ENCODE assay signal across 1 cellular context in the genomic region with DNA sequence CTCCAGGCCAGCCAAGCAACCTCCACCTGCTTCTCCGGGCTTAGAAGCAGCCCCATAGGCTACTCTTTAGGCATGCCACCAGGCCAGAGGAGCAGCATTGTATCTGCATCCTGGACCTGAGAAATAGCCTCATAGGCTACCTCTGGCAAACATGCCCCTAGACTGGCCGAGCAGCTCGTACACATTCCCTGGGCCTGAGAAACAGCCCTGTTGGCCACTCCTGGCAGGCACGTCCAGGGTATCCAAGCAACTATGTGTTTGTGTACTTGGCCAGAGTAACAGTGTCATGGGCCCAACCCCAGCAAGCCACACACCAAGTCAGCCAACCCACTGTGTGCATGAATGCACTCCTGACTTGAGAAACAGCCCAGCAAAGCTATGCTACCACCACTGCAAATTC.
TF ChIP-seq lines count a peak whose summit lies in the region.

No MANE protein-coding gene starts in this region.

TF ChIP-seq in HepG2, 621 proteins besides CTCF, POLR2A, EP300 and RAD21 (continued from another document):
- TF ChIP-seq, protein P1, sequence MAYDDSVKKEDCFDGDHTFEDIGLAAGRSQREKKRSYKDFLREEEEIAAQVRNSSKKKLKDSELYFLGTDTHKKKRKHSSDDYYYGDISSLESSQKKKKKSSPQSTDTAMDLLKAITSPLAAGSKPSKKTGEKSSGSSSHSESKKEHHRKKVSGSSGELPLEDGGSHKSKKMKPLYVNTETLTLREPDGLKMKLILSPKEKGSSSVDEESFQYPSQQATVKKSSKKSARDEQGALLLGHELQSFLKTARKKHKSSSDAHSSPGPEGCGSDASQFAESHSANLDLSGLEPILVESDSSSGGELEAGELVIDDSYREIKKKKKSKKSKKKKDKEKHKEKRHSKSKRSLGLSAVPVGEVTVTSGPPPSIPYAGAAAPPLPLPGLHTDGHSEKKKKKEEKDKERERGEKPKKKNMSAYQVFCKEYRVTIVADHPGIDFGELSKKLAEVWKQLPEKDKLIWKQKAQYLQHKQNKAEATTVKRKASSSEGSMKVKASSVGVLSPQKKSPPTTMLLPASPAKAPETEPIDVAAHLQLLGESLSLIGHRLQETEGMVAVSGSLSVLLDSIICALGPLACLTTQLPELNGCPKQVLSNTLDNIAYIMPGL (CRISPR knock-in tag; IDR thresholded peaks at IDR 0.05; ENCODE audit: borderline replicate concordance in 1 of 2, low read depth in 1 of 2): no peak
- TF ChIP-seq RARG (CRISPR knock-in tag; IDR thresholded peaks at IDR 0.05; ENCODE audit: low read depth): no peak
- TF ChIP-seq, protein P2, sequence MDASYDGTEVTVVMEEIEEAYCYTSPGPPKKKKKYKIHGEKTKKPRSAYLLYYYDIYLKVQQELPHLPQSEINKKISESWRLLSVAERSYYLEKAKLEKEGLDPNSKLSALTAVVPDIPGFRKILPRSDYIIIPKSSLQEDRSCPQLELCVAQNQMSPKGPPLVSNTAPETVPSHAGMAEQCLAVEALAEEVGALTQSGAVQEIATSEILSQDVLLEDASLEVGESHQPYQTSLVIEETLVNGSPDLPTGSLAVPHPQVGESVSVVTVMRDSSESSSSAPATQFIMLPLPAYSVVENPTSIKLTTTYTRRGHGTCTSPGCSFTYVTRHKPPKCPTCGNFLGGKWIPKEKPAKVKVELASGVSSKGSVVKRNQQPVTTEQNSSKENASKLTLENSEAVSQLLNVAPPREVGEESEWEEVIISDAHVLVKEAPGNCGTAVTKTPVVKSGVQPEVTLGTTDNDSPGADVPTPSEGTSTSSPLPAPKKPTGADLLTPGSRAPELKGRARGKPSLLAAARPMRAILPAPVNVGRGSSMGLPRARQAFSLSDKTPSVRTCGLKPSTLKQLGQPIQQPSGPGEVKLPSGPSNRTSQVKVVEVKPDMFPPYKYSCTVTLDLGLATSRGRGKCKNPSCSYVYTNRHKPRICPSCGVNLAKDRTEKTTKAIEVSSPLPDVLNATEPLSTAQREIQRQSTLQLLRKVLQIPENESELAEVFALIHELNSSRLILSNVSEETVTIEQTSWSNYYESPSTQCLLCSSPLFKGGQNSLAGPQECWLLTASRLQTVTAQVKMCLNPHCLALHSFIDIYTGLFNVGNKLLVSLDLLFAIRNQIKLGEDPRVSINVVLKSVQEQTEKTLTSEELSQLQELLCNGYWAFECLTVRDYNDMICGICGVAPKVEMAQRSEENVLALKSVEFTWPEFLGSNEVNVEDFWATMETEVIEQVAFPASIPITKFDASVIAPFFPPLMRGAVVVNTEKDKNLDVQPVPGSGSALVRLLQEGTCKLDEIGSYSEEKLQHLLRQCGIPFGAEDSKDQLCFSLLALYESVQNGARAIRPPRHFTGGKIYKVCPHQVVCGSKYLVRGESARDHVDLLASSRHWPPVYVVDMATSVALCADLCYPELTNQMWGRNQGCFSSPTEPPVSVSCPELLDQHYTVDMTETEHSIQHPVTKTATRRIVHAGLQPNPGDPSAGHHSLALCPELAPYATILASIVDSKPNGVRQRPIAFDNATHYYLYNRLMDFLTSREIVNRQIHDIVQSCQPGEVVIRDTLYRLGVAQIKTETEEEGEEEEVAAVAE (CRISPR knock-in tag; IDR thresholded peaks at IDR 0.05; ENCODE audit: borderline replicate concordance): no peak
- no peak for TF ChIP-seq ZNF367 (CRISPR knock-in tag; IDR thresholded peaks at IDR 0.05; ENCODE audit: borderline replicate concordance)
- TF ChIP-seq TGIF2 (CRISPR knock-in tag; IDR thresholded peaks at IDR 0.05): no peak
- TF ChIP-seq, protein P3, sequence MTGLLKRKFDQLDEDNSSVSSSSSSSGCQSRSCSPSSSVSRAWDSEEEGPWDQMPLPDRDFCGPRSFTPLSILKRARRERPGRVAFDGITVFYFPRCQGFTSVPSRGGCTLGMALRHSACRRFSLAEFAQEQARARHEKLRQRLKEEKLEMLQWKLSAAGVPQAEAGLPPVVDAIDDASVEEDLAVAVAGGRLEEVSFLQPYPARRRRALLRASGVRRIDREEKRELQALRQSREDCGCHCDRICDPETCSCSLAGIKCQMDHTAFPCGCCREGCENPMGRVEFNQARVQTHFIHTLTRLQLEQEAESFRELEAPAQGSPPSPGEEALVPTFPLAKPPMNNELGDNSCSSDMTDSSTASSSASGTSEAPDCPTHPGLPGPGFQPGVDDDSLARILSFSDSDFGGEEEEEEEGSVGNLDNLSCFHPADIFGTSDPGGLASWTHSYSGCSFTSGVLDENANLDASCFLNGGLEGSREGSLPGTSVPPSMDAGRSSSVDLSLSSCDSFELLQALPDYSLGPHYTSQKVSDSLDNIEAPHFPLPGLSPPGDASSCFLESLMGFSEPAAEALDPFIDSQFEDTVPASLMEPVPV (CRISPR knock-in tag; IDR thresholded peaks at IDR 0.05): no peak
- no peak for TF ChIP-seq ZNF337 (CRISPR knock-in tag; IDR thresholded peaks at IDR 0.05; ENCODE audit: borderline replicate concordance, low read depth)
- TF ChIP-seq ZFY (CRISPR knock-in tag; IDR thresholded peaks at IDR 0.05): no peak
- TF ChIP-seq ZNF878 (CRISPR knock-in tag; IDR thresholded peaks at IDR 0.05): no peak
- TF ChIP-seq MTA3 (CRISPR knock-in tag; IDR thresholded peaks at IDR 0.05): no peak
- TF ChIP-seq ZBTB38 (CRISPR knock-in tag; IDR thresholded peaks at IDR 0.05): no peak
- no peak for TF ChIP-seq MED1 (CRISPR knock-in tag; IDR thresholded peaks at IDR 0.05)
- TF ChIP-seq TOE1 (CRISPR knock-in tag; IDR thresholded peaks at IDR 0.05): no peak
- no peak for TF ChIP-seq ETV5 (CRISPR knock-in tag; IDR thresholded peaks at IDR 0.05; ENCODE audit: borderline replicate concordance)
- no peak for TF ChIP-seq POLR2G (IDR thresholded peaks at IDR 0.05; ENCODE audit: low read depth, low read length)
